Comparison of ENCODE assay signal across 4 cellular contexts in genomic region chr17:21404106-21404505, GRCh38. TPM values are rescaled to one million over a fixed set of nuclear protein-coding genes. Genes with fewer than 3 reads are reported as not detected.
"Had no signal": no experiment of that assay in that cellular context is flagged by ENCODE, and none has a peak within 500 bp of the region (broad histone marks: within the 10 kb centered on the region; RNA-seq: fewer than 3 reads in every experiment).

No MANE protein-coding gene starts in this region.

RNA-seq across cellular contexts. Expression of gene KCNJ12, which starts 27.9 kb away (rescaled TPM):
- total RNA-seq: lung microvascular endothelial cell; natural killer cell treated with Interleukin-12 subunit alpha and Interleukin-12 subunit beta and Interleukin-15 and Interleukin-18, amount 100 ng/mL, for 72 hours had no signal
- polyA plus RNA-seq: immature natural killer cell; naive thymus-derived CD4-positive, alpha-beta T cell had no signal
